ENCODE assay signal across 8 cellular contexts in genomic region chr20:37693203-37693602, GRCh38. TPM values are rescaled to one million over a fixed set of nuclear protein-coding genes. Genes with fewer than 3 reads are reported as not detected.
DNase-seq lines count a peak whose midpoint lies in the region; ATAC-seq and TF ChIP-seq lines count a peak whose summit lies in the region.

No MANE protein-coding gene starts in this region.

- no peak overlapping the region for H3K27ac Mint-ChIP-seq in central memory CD8-positive, alpha-beta T cell (ENCODE audit: low read depth)
- H3K27ac Mint-ChIP-seq in nephron progenitor cell, result no peak overlapping the region

- CTCF ChIA-PET in HEK293T (lab: Yijun Ruan, JAX), result no interaction called here

- POLR2A ChIA-PET in HEK293T (lab: Yijun Ruan, JAX), result interaction anchor here (1.0 kb wide), 1 partner anchor 119 kb away, joined by 3 read pairs; no protein-coding TSS in a partner anchor

- no peak for TF ChIP-seq CTCF in KMS-11 (conservative IDR thresholded peaks at IDR 0.05; ENCODE audit: low read depth, low read length)
- no peak for TF ChIP-seq CTCF in nephron progenitor cell (IDR thresholded peaks at IDR 0.05)

- no peaks in the 10 kb centered on the region for H3K9me3 ChIP-seq in BLaER1 treated with 17β-estradiol and CSF1 and Interleukin-3, amounts not matched to agents 10 nM and 100 nM (replicated peaks in 1 of 11)

- H3K4me3 ChIP-seq in BLaER1 treated with 17β-estradiol and CSF1 and Interleukin-3, amounts not matched to agents 10 nM and 100 nM, result peak overlapping the region; percentile 81 to 99 (median 94)
- H3K4me3 ChIP-seq in KMS-11 (IDR thresholded peaks at IDR 0.05; ENCODE audit: insufficient read depth, low read depth, low read length), result no peak overlapping the region

- intact Hi-C loops in sciatic nerve (cut with DNase I), result no loop called here

- no peaks in the 10 kb centered on the region for H3K27me3 ChIP-seq in BLaER1 treated with 17β-estradiol and CSF1 and Interleukin-3, amounts not matched to agents 10 nM and 100 nM
- H3K27me3 ChIP-seq in KMS-11 (ENCODE audit: insufficient read depth, low read depth), result no peaks in the 10 kb centered on the region

- DNase-seq in central memory CD8-positive, alpha-beta T cell (ENCODE audit: low spot score in 2 of 2), result no peak
- DNase-seq in nephron progenitor cell (no peak), HEK293T (ENCODE audit: extremely low spot score) (no peak), left lobe of liver (ENCODE audit: low spot score) (no peak), C1 segment of cervical spinal cord (lab: John Stamatoyannopoulos, UW) (no peak), sciatic nerve (ENCODE audit: low spot score) (no peak)

- H3K27me3 Mint-ChIP-seq in central memory CD8-positive, alpha-beta T cell, result peaks cover 33% of the 10 kb centered on the region
- peaks cover 45% of the 10 kb centered on the region for H3K27me3 Mint-ChIP-seq in nephron progenitor cell (ENCODE audit: low read depth, poor library complexity)

- H3K9ac ChIP-seq in BLaER1 treated with 17β-estradiol and CSF1 and Interleukin-3, amounts not matched to agents 10 nM and 100 nM, result peak overlapping the region in 7 of 11 experiments; percentile 33 to 92 (median 90); a peak in 9 of 22 replicates
- no peak overlapping the region for H3K9ac ChIP-seq in KMS-11

- peaks cover 25% of the 10 kb centered on the region for H3K79me2 ChIP-seq in KMS-11 (ENCODE audit: insufficient read depth, low read depth)

- peak overlapping the region; percentile 61 to 78 (median 68); a peak in 21 of 22 replicates for H3K4me2 ChIP-seq in BLaER1 treated with 17β-estradiol and CSF1 and Interleukin-3, amounts not matched to agents 10 nM and 100 nM
- peak overlapping the region; percentile 55 for H3K4me2 ChIP-seq in KMS-11

- peaks cover 13 to 43% (median 20%) of the 10 kb centered on the region in 10 experiments for H3K4me1 ChIP-seq in BLaER1 treated with 17β-estradiol and CSF1 and Interleukin-3, amounts not matched to agents 10 nM and 100 nM
- peaks cover 17% of the 10 kb centered on the region for H3K4me1 ChIP-seq in KMS-11 (ENCODE audit: low read depth, poor library complexity, severe bottlenecking)

- H2AFZ ChIP-seq in KMS-11 (ENCODE audit: low read depth), result peak overlapping the region; percentile 86

- H4K20me1 ChIP-seq in BLaER1 treated with 17β-estradiol and CSF1 and Interleukin-3, amounts not matched to agents 10 nM and 100 nM, result peaks cover 0 to 40% (median 2%) of the 10 kb centered on the region in 11 experiments; a peak in 6 of 22 replicates
- H4K20me1 ChIP-seq in KMS-11 (ENCODE audit: insufficient read depth), result no peaks in the 10 kb centered on the region

- H3K36me3 ChIP-seq in BLaER1 treated with 17β-estradiol and CSF1 and Interleukin-3, amounts not matched to agents 10 nM and 100 nM, result peaks cover 0 to 28% (median 14%) of the 10 kb centered on the region in 11 experiments; a peak in 15 of 22 replicates
- no peaks in the 10 kb centered on the region for H3K36me3 ChIP-seq in KMS-11 (ENCODE audit: insufficient read depth)

- H3K27ac ChIP-seq in BLaER1 treated with 17β-estradiol and CSF1 and Interleukin-3, amounts not matched to agents 10 nM and 100 nM, result no peak overlapping the region
- H3K27ac ChIP-seq in KMS-11, result no peak overlapping the region

- H3K36me3 Mint-ChIP-seq in central memory CD8-positive, alpha-beta T cell (ENCODE audit: insufficient read depth), result peaks cover 7% of the 10 kb centered on the region
- no peaks in the 10 kb centered on the region for H3K36me3 Mint-ChIP-seq in nephron progenitor cell (ENCODE audit: low read depth)

- no peak for ATAC-seq in central memory CD8-positive, alpha-beta T cell (replicated peaks; ENCODE audit: extremely low read depth, poor library complexity, severe bottlenecking)
- no peak for ATAC-seq in left lobe of liver
- ATAC-seq in sciatic nerve, result no peak

- H3K9me3 Mint-ChIP-seq in central memory CD8-positive, alpha-beta T cell, result no peaks in the 10 kb centered on the region
- H3K9me3 Mint-ChIP-seq in nephron progenitor cell, result no peaks in the 10 kb centered on the region

- H3K4me3 Mint-ChIP-seq in central memory CD8-positive, alpha-beta T cell, result peak overlapping the region; percentile 98
- peak overlapping the region; percentile 100 for H3K4me3 Mint-ChIP-seq in nephron progenitor cell

- peaks cover 37% of the 10 kb centered on the region for H3K4me1 Mint-ChIP-seq in central memory CD8-positive, alpha-beta T cell
- H3K4me1 Mint-ChIP-seq in nephron progenitor cell, result peaks cover 17% of the 10 kb centered on the region

TF ChIP-seq in HEK293T, 16 proteins besides CTCF, POLR2A, EP300 and RAD21:
- no peak for TF ChIP-seq HDGF (IDR thresholded peaks at IDR 0.05; ENCODE audit: borderline replicate concordance)
- no peak for TF ChIP-seq NFRKB (IDR thresholded peaks at IDR 0.05)
- TF ChIP-seq FOXA1 (IDR thresholded peaks at IDR 0.05), result no peak
- TF ChIP-seq SUZ12 (IDR thresholded peaks at IDR 0.05), result no peak

RNA-seq across cellular contexts. Expression of gene CTNNBL1, which starts 0.6 kb away (rescaled TPM):
- total RNA-seq in left lobe of liver (41.4 TPM), sciatic nerve (41.3 TPM)
